Comparison of ENCODE assay signal across 15 cellular contexts in genomic region chr2:101022221-101022620, GRCh38. TPM values are rescaled to one million over a fixed set of nuclear protein-coding genes. Genes with fewer than 3 reads are reported as not detected.
A peak's percentile ranks its signal among the peaks of the same experiment; 100 is the strongest.
DNase-seq lines count a peak whose midpoint lies in the region; ATAC-seq and TF ChIP-seq lines count a peak whose summit lies in the region.
"Had no signal": no experiment of that assay in that cellular context is flagged by ENCODE, and none has a peak within 500 bp of the region (broad histone marks: within the 10 kb centered on the region; RNA-seq: fewer than 3 reads in every experiment).

No MANE protein-coding gene starts in this region.

- peak in 3 of 4 donors; percentile 22 to 44 (median 36) for ATAC-seq in psoas muscle
- ATAC-seq: GM23338 had no signal

- no peaks in the 10 kb centered on the region for H3K9me3 Mint-ChIP-seq in H9
- H3K9me3 Mint-ChIP-seq: CD4-positive, alpha-beta T cell; GM23338 had no signal

- no peak overlapping the region for H3K4me3 ChIP-seq in psoas muscle
- H3K4me3 ChIP-seq: A549, GM23338 had no signal

- TF ChIP-seq CTCF in H9 (conservative IDR thresholded peaks at IDR 0.05) (no peak), psoas muscle (IDR thresholded peaks at IDR 0.05) (no peak)

- H3K27ac ChIP-seq in H9 (ENCODE audit: insufficient read length, low read depth, low read length) (no peak overlapping the region), psoas muscle (no peak overlapping the region)
- H3K27ac ChIP-seq: 22Rv1, A549, C4-2B had no signal

- H3K4ac ChIP-seq in H9 (ENCODE audit: low read depth, low read length), result no peak overlapping the region

- H2BK12ac ChIP-seq in H9 (ENCODE audit: insufficient read length, low read depth, low read length), result no peak overlapping the region

- H3K56ac ChIP-seq in H9 (ENCODE audit: insufficient read length, low read depth, low read length), result no peak overlapping the region

- peaks cover 14 to 20% of the 10 kb centered on the region in 2 experiments for H3K4me1 Mint-ChIP-seq in H9

- H3K27me3 Mint-ChIP-seq in H9 (ENCODE audit: low read depth), result no peaks in the 10 kb centered on the region; the same call in 1 of the 2 replicates
- H3K27me3 Mint-ChIP-seq: CD4-positive, alpha-beta T cell had no signal

- H2AK5ac ChIP-seq in H9 (ENCODE audit: insufficient read length, low read length), result no peak overlapping the region

- peak overlapping the region in 2 of 3 experiments; percentile 48 to 54; a peak in 1 of 7 replicates for H3K27ac Mint-ChIP-seq in H9
- H3K27ac Mint-ChIP-seq: CD4-positive, alpha-beta T cell; GM23338 had no signal

- H2BK20ac ChIP-seq in H9 (ENCODE audit: low read depth, low read length, poor library complexity, severe bottlenecking), result no peak overlapping the region

- H3K4me3 Mint-ChIP-seq in H9, result no peak overlapping the region
- H3K4me3 Mint-ChIP-seq: CD4-positive, alpha-beta T cell; GM23338 had no signal

- no peaks in the 10 kb centered on the region for H3K79me2 ChIP-seq in H9 (ENCODE audit: insufficient read depth, low read length)

- no peak overlapping the region for H3K9ac ChIP-seq in H9 (ENCODE audit: extremely low read depth, insufficient read length, low read length)

- peaks cover 22 to 49% (median 36%) of the 10 kb centered on the region in 3 experiments for H3K36me3 Mint-ChIP-seq in H9 (ENCODE audit: insufficient read depth in 1 of 3, low read depth in 3 of 3)

- H3K14ac ChIP-seq in H9 (ENCODE audit: insufficient read depth, low read length), result no peak overlapping the region

- no peaks in the 10 kb centered on the region for H4K20me1 ChIP-seq in H9 (ENCODE audit: control insufficient read depth, insufficient read depth, insufficient read length)

- H3K18ac ChIP-seq in H9 (ENCODE audit: insufficient read length, low read depth, low read length), result no peak overlapping the region

- no peak overlapping the region for H3T11ph ChIP-seq in H9 (ENCODE audit: low read length)

- intact Hi-C loops in psoas muscle (cut with DNase I), result no loop called here

- no peak overlapping the region for H2BK15ac ChIP-seq in H9 (ENCODE audit: low read depth, low read length)

- no peak overlapping the region for H3K23ac ChIP-seq in H9 (ENCODE audit: insufficient read length, low read depth, low read length)

- no peak overlapping the region for H4K8ac ChIP-seq in H9 (replicated peaks; ENCODE audit: insufficient read length, low read depth, low read length)

- no peaks in the 10 kb centered on the region for H3K9me3 ChIP-seq in H9 (ENCODE audit: control insufficient read depth, low read depth, low read length)
- no peaks in the 10 kb centered on the region for H3K9me3 ChIP-seq in psoas muscle
- H3K9me3 ChIP-seq: A549, Caco-2 had no signal

- H3K79me1 ChIP-seq in H9 (ENCODE audit: insufficient read depth, low read depth, low read length, poor library complexity, severe bottlenecking), result no peaks in the 10 kb centered on the region

- no peak overlapping the region for H2BK120ac ChIP-seq in H9 (ENCODE audit: low read depth, low read length, poor library complexity, severe bottlenecking)

- H2AFZ ChIP-seq in H9 (ENCODE audit: low read length), result no peak overlapping the region
- H2AFZ ChIP-seq: GM23338 had no signal

- H3K27me3 ChIP-seq in H9 (ENCODE audit: insufficient read depth, low read length), result no peaks in the 10 kb centered on the region
- H3K27me3 ChIP-seq in psoas muscle (ENCODE audit: insufficient read depth in 3 of 3, low read length in 2 of 3), result no peaks in the 10 kb centered on the region

- H4K5ac ChIP-seq in H9 (ENCODE audit: insufficient read length, low read depth, low read length), result no peak overlapping the region

- no peak overlapping the region for H2BK5ac ChIP-seq in H9 (ENCODE audit: insufficient read length, low read length)

- WGBS in H9 (ENCODE audit: extremely low coverage, insufficient read length, low lambda C conversion rate), result no CpG with 5 or more reads among the region's 16 CpGs
- WGBS in psoas muscle, 3 donors, result 55 to 70% (median 57%) methylated on average over 16 of the region's 16 CpGs

- H3K4me1 ChIP-seq in H9 (ENCODE audit: insufficient read depth, low read length) (no peaks in the 10 kb centered on the region), psoas muscle (no peaks in the 10 kb centered on the region)
- H3K4me1 ChIP-seq: A549 had no signal

- no peak overlapping the region for H4K91ac ChIP-seq in H9 (ENCODE audit: insufficient read length, low read depth, low read length)

- H3K36me3 ChIP-seq in psoas muscle (ENCODE audit: insufficient read depth in 1 of 2, low read depth in 1 of 2), result peaks cover 0 to 86% of the 10 kb centered on the region in 2 donors

- H3K4me2 ChIP-seq in H9 (ENCODE audit: insufficient read depth, insufficient read length, low read length), result no peak overlapping the region
- H3K4me2 ChIP-seq: A549, GM23338 had no signal

- H3K23me2 ChIP-seq in H9 (ENCODE audit: insufficient read length, low read depth, low read length, poor library complexity, severe bottlenecking), result no peaks in the 10 kb centered on the region

- peak; percentile 48 for DNase-seq in activated CD8-positive, alpha-beta memory T cell treated with anti-CD3 and anti-CD28 coated beads for 24 hours
- DNase-seq in activated CD8-positive, alpha-beta memory T cell treated with anti-CD3 and anti-CD28 coated beads, Interleukin-2, amount 50 U/mL, for 4 hours, result no peak
- no peak for DNase-seq in H9
- DNase-seq in islet precursor cell, result peak; percentile 34
- DNase-seq in psoas muscle, result no peak
- DNase-seq in NCI-H187 (lab: John Stamatoyannopoulos, UW), result no peak
- no peak for DNase-seq in cerebellar cortex (ENCODE audit: low spot score)
- DNase-seq: AML-193; Caco-2; CD4-positive, alpha-beta T cell; H7 had no signal

RNA-seq across cellular contexts. Expression of gene RPL31, which starts 20.1 kb away (rescaled TPM):
- total RNA-seq in H9 (2021), result 1,893 and 1,918 TPM in 2 replicates
- total RNA-seq in psoas muscle, result 1,000 to 10,000 TPM in 1 of 4 donors, 100 to 1,000 TPM in 3; 718 to 1,227 (median 793) TPM
- polyA plus RNA-seq in psoas muscle, result 1,000 to 10,000 TPM; 2,383 to 3,893 (median 2,730) TPM

Comparison
In these comparisons a context has a peak if more than half of its experiments do, and no peak if none do; other contexts are left out.
1. DNase-seq: peak in activated CD8-positive, alpha-beta memory T cell treated with anti-CD3 and anti-CD28 coated beads for 24 hours (single experiment) and islet precursor cell (single experiment); none in activated CD8-positive, alpha-beta memory T cell treated with anti-CD3 and anti-CD28 coated beads, Interleukin-2, amount 50 U/mL, for 4 hours (single experiment), H9 (single experiment), psoas muscle (0 of 2), NCI-H187 (0 of 2) and cerebellar cortex (single experiment).